18 cellular contexts compared by ENCODE assay signal in the genomic region with DNA sequence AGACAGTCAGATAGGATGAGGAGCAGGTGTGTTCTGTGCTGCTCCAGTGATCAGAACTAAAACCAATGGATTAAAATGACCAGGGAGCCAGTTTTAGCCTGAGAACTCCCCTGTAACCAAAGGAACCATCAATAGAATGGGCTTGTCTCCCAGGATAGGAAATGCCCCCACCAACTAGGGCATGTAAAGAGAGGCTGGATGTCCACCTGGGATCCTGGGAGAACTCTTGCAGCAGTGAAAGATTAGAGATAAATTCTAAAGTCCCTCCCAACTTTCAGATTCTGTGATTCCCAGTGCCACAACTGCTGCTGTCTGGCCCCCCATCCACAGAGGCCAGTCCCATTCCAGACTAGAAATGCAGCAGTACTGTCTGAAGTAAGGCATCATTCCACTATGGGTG. TPM values are rescaled to one million over a fixed set of nuclear protein-coding genes. Genes with fewer than 3 reads are reported as not detected.
"Had no signal": no experiment of that assay in that cellular context is flagged by ENCODE, and none has a peak within 500 bp of the region (broad histone marks: within the 10 kb centered on the region; RNA-seq: fewer than 3 reads in every experiment).

No MANE protein-coding gene starts in this region.

- H3K27ac ChIP-seq: SJSA1, SK-N-MC had no signal

- H3K27me3 ChIP-seq: SJSA1 had no signal

- H3K4me1 ChIP-seq: SJSA1 had no signal

- H3K36me3 ChIP-seq: SJSA1 had no signal

- H3K9me3 ChIP-seq: SJSA1 had no signal

- DNase-seq: Kasumi-1, KG1, MM.1S, NCI-H1436 treated with DMSO at 0.1 percent for 48 hours, NCI-H1694, NCI-H187 treated with DMSO at 0.1 percent for 48 hours, NCI-H2029 treated with DMSO at 0.1 percent for 48 hours, NCI-H345, NCI-H446 treated with DMSO at 0.1 percent for 48 hours, NCI-H510A treated with DMSO at 0.1 percent for 48 hours, NCI-H526, NCI-H748 treated with DMSO at 0.1 percent for 48 hours, Right ventricle myocardium superior, RPMI8226, SIG-M5 had no signal

- H3K4me3 ChIP-seq: SJSA1, SK-N-MC had no signal

RNA-seq across cellular contexts. Expression of gene HDC, which starts 33.8 kb away (rescaled TPM):
- total RNA-seq: HT-29, SJSA1 had no signal
